21 cellular contexts compared by ENCODE assay signal in genomic region chr11:44840085-44840478, GRCh38.
DNase-seq lines count a peak whose midpoint lies in the region; TF ChIP-seq lines count a peak whose summit lies in the region.
"Had no signal": no experiment of that assay in that cellular context is flagged by ENCODE, and none has a peak within 500 bp of the region (broad histone marks: within the 10 kb centered on the region; RNA-seq: fewer than 3 reads in every experiment).

No MANE protein-coding gene starts in this region.

- H3K27me3 ChIP-seq in HAP-1 (ENCODE audit: low read depth), result no peaks in the 10 kb centered on the region
- H3K27me3 ChIP-seq: SJSA1 had no signal

- peaks cover 17 to 64% (median 30%) of the 10 kb centered on the region in 5 experiments for H3K9me3 Mint-ChIP-seq in brain
- H3K9me3 Mint-ChIP-seq in nephron, result peaks cover 32% of the 10 kb centered on the region
- peaks cover 10% of the 10 kb centered on the region for H3K9me3 Mint-ChIP-seq in type B pancreatic cell
- H3K9me3 Mint-ChIP-seq: HFFc6 had no signal

- in situ Hi-C loops in HAP-1 (cut with MboI; ENCODE audit: low sequenced_read_pairs), result no loop called here

- no peaks in the 10 kb centered on the region for H3K36me3 ChIP-seq in HAP-1 (replicated peaks)
- H3K36me3 ChIP-seq: SJSA1 had no signal

- H3K27me3 Mint-ChIP-seq in brain (peaks cover 3% of the 10 kb centered on the region), nephron (ENCODE audit: low read depth) (no peaks in the 10 kb centered on the region), type B pancreatic cell (no peaks in the 10 kb centered on the region)

- no peak for TF ChIP-seq CTCF in brain (conservative IDR thresholded peaks at IDR 0.05)
- no peak for TF ChIP-seq CTCF in nephron (IDR thresholded peaks at IDR 0.05; ENCODE audit: unreplicated experiment in 3 of 3)
- no peak for TF ChIP-seq CTCF in type B pancreatic cell (conservative IDR thresholded peaks at IDR 0.05)

- H3K4me3 Mint-ChIP-seq in brain (no peak overlapping the region), nephron (no peak overlapping the region), type B pancreatic cell (peak overlapping the region; percentile 9)
- H3K4me3 Mint-ChIP-seq: B cell, CD14-positive monocyte, HFFc6 had no signal

- H3K4me1 Mint-ChIP-seq in brain (peaks cover 50% of the 10 kb centered on the region), nephron (peaks cover 41% of the 10 kb centered on the region), type B pancreatic cell (ENCODE audit: unreplicated experiment) (peaks cover 36% of the 10 kb centered on the region)
- H3K4me1 Mint-ChIP-seq: B cell, CD14-positive monocyte had no signal

- no peaks in the 10 kb centered on the region for H3K9me3 ChIP-seq in HAP-1

- DNase-seq in NOMO-1 treated with DMSO at 0.1 percent for 48 hours (lab: John Stamatoyannopoulos, UW; ENCODE audit: unreplicated experiment), result peak; percentile 51
- no peak for DNase-seq in NOMO-1 treated with dmso at 0.1 percent for 144 hours (lab: John Stamatoyannopoulos, UW; ENCODE audit: unreplicated experiment)
- no peak for DNase-seq in type B pancreatic cell (ENCODE audit: extremely low spot score, unreplicated experiment)
- no peak for DNase-seq in stimulated activated CD4-positive, alpha-beta T cell treated with anti-CD3 and anti-CD28 coated beads, Interleukin-1b, Interleukin-23, amount 100 ng/mL, for 48 hours
- no peak for DNase-seq in NCI-H1417 treated with DMSO at 0.1 percent for 48 hours (lab: John Stamatoyannopoulos, UW)
- DNase-seq in HAP-1 (ENCODE audit: low spot score in 2 of 2), result no peak
- DNase-seq: DMS53, H7, HFFc6, KBM-7, MM.1S, NCI-H187, NCI-H2107, NCI-H510A treated with DMSO at 0.1 percent for 48 hours, NCI-H748 treated with DMSO at 0.1 percent for 48 hours had no signal

- H3K4me3 ChIP-seq in HAP-1, result no peak overlapping the region
- H3K4me3 ChIP-seq: A549, SJSA1 had no signal

- peaks cover 44% of the 10 kb centered on the region for H3K36me3 Mint-ChIP-seq in brain
- H3K36me3 Mint-ChIP-seq in nephron (ENCODE audit: low read depth), result peaks cover 30% of the 10 kb centered on the region
- peaks cover 23% of the 10 kb centered on the region for H3K36me3 Mint-ChIP-seq in type B pancreatic cell
- H3K36me3 Mint-ChIP-seq: CD14-positive monocyte had no signal

- peak overlapping the region in 4 of 5 experiments; percentile 17 to 86 (median 40) for H3K27ac Mint-ChIP-seq in brain
- peak overlapping the region in 2 of 3 experiments; percentile 67 to 84 for H3K27ac Mint-ChIP-seq in nephron
- H3K27ac Mint-ChIP-seq in type B pancreatic cell, result peak overlapping the region; percentile 51
- H3K27ac Mint-ChIP-seq: B cell, HFFc6 had no signal

- no peaks in the 10 kb centered on the region for H3K4me1 ChIP-seq in HAP-1
- H3K4me1 ChIP-seq: A549 had no signal
